Comparison of ENCODE assay signal across 1 cellular context in genomic region chr9:130427326-130427725, GRCh38.
TF ChIP-seq lines count a peak whose summit lies in the region.

No MANE protein-coding gene starts in this region.

TF ChIP-seq in HCT116, 20 proteins besides CTCF, POLR2A, EP300 and RAD21:
- TF ChIP-seq POLR2AphosphoS5 (IDR thresholded peaks at IDR 0.05; ENCODE audit: low read depth, low read length): no peak
- no peak for TF ChIP-seq TCF7L2 (IDR thresholded peaks at IDR 0.05; ENCODE audit: borderline replicate concordance, extremely low read depth, insufficient read depth, insufficient read length)
- TF ChIP-seq REST (IDR thresholded peaks at IDR 0.05; ENCODE audit: low read depth): no peak
- TF ChIP-seq JUND (IDR thresholded peaks at IDR 0.05): no peak
- no peak for TF ChIP-seq MAX (IDR thresholded peaks at IDR 0.05)
- no peak for TF ChIP-seq YY1 (IDR thresholded peaks at IDR 0.05; ENCODE audit: extremely low read depth, insufficient replicate concordance, low read depth, low read length)
- TF ChIP-seq EZH2 (IDR thresholded peaks at IDR 0.05): no peak
- TF ChIP-seq EZH2phosphoT487 (IDR thresholded peaks at IDR 0.05; ENCODE audit: borderline replicate concordance): no peak
- TF ChIP-seq SIN3A (IDR thresholded peaks at IDR 0.05; ENCODE audit: low read depth): no peak
- TF ChIP-seq ZNF274 (IDR thresholded peaks at IDR 0.05; ENCODE audit: low read depth, low read length): no peak
- no peak for TF ChIP-seq SP1 (IDR thresholded peaks at IDR 0.05; ENCODE audit: low read depth)
- TF ChIP-seq ZBTB33 (IDR thresholded peaks at IDR 0.05; ENCODE audit: extremely low read depth, insufficient replicate concordance, low read length): no peak
- TF ChIP-seq ATF3 (IDR thresholded peaks at IDR 0.05): no peak
